In the genomic region with DNA sequence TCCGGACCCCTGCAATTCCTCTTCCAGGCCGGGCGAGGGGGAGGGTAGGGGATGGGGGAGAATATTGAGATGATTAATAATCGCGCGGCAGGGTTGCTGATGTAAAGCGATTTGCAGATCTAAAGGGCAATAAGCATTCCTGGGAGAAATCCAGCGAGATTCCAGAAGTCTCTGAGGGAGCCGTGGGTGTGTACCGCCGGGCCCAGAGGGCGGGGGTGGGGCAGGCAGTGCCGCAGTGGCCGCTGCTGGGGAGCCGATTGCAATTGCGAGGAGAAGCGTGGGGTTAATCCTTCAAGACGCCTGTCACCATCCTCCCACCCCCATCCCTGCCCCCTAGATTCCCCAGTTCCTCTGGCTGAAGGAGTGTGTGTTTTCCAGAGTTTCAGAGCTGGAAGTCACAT, we compare ENCODE assay signal across 8 cellular contexts. TPM values are rescaled to one million over a fixed set of nuclear protein-coding genes. Genes with fewer than 3 reads are reported as not detected.
DNase-seq lines count a peak whose midpoint lies in the region; ATAC-seq and TF ChIP-seq lines count a peak whose summit lies in the region.

No MANE protein-coding gene starts in this region.

- no peaks in the 10 kb centered on the region for H3K36me3 Mint-ChIP-seq in immature natural killer cell

- peak overlapping the region; percentile 86 to 99 (median 97) for H3K27ac Mint-ChIP-seq in immature natural killer cell

- H3K4me1 Mint-ChIP-seq in immature natural killer cell = peaks cover 24% of the 10 kb centered on the region in 2 donors

- TF ChIP-seq POLR2A in breast epithelium (IDR thresholded peaks at IDR 0.05) = no peak

- intact Hi-C loops in breast epithelium (cut with DNase I; ENCODE audit: low total_unique reads) = no loop called here

- H3K9me3 ChIP-seq in breast epithelium = no peaks in the 10 kb centered on the region

- no peak for DNase-seq in GM06990 (ENCODE audit: extremely low read depth, insufficient read length)
- peak; percentile 72 for DNase-seq in NCI-H460 (ENCODE audit: extremely low read depth, low read depth)
- peak in 1 of 2 donors; percentile 41 for DNase-seq in breast epithelium (ENCODE audit: low spot score in 2 of 2)
- DNase-seq in immature natural killer cell = no peak
- no peak for DNase-seq in skeletal muscle cell (ENCODE audit: low read depth)

- H3K27me3 Mint-ChIP-seq in immature natural killer cell (ENCODE audit: low read depth in 3 of 3) = peaks cover 7 to 11% (median 11%) of the 10 kb centered on the region in 3 donors

- H3K9me3 Mint-ChIP-seq in immature natural killer cell = no peaks in the 10 kb centered on the region

- H3K36me3 ChIP-seq in GM06990 (ENCODE audit: control insufficient read depth, insufficient read depth, low read length) (no peaks in the 10 kb centered on the region), breast epithelium (no peaks in the 10 kb centered on the region)

- no peaks in the 10 kb centered on the region; the same call in 1 of the 2 replicates for H3K27me3 ChIP-seq in GM06990 (replicated peaks; ENCODE audit: control insufficient read depth, insufficient read depth, low read length)
- no peaks in the 10 kb centered on the region for H3K27me3 ChIP-seq in breast epithelium

- ATAC-seq in HG03280 (IDR thresholded peaks at IDR 0.05; ENCODE audit: unreplicated experiment) = no peak
- ATAC-seq in HG03469 (IDR thresholded peaks at IDR 0.05; ENCODE audit: unreplicated experiment) = no peak
- no peak for ATAC-seq in GM19452 (IDR thresholded peaks at IDR 0.05; ENCODE audit: unreplicated experiment)

- H3K4me1 ChIP-seq in breast epithelium = peaks cover 7 to 20% of the 10 kb centered on the region in 2 donors

- TF ChIP-seq CTCF in GM06990 (IDR thresholded peaks at IDR 0.05; ENCODE audit: insufficient read depth, low read length, poor library complexity, severe bottlenecking) = no peak
- no peak for TF ChIP-seq CTCF in breast epithelium (IDR thresholded peaks at IDR 0.05)

- peak overlapping the region; percentile 97 for H3K27ac ChIP-seq in breast epithelium

- H3K4me3 ChIP-seq in GM06990 (replicated peaks; ENCODE audit: low read depth, low read length) = peak overlapping the region; percentile 78
- peak overlapping the region; percentile 50 to 81 (median 71) for H3K4me3 ChIP-seq in breast epithelium
- peak overlapping the region; percentile 69 for H3K4me3 ChIP-seq in skeletal muscle cell (ENCODE audit: low read depth, low read length)

- H3K4me3 Mint-ChIP-seq in immature natural killer cell = peak overlapping the region; percentile 92 to 98 (median 94)

RNA-seq across cellular contexts. Expression of gene FOS, which starts 16.4 kb away (rescaled TPM):
- total RNA-seq in NCI-H460 (2014; rRNA removed; shearing (Covaris generic)) = 16.4 and 18.7 TPM in 2 replicates
- polyA plus RNA-seq in NCI-H460 (2014; cell fraction: nucleus; rRNA removed) = 11.3 and 22.7 TPM in 2 replicates
- total RNA-seq in breast epithelium = 100 to 1,000 TPM; 398 to 629 (median 549) TPM
- 100 to 1,000 TPM; 525 to 765 (median 608) TPM for polyA plus RNA-seq in immature natural killer cell

Comparison
In these comparisons a context has a peak if more than half of its experiments do, and no peak if none do; other contexts are left out.
1. RNA of gene FOS, which starts 16.4 kb away (total RNA-seq): 398 to 629 TPM in breast epithelium; 16.4 to 18.7 TPM in NCI-H460; every median in the first group is over 10 times any median in the second.
2. Peak in every context shown above with its lines, with median percentiles within 50 percentile points of each other: H3K4me3 ChIP-seq.